24 cellular contexts compared by ENCODE assay signal in genomic region chr15:55297315-55297714, GRCh38. TPM values are rescaled to one million over a fixed set of nuclear protein-coding genes. Genes with fewer than 3 reads are reported as not detected.
A peak's percentile ranks its signal among the peaks of the same experiment; 100 is the strongest.
DNase-seq lines count a peak whose midpoint lies in the region; ATAC-seq, FAIRE-seq and TF ChIP-seq lines count a peak whose summit lies in the region.
"Had no signal": no experiment of that assay in that cellular context is flagged by ENCODE, and none has a peak within 500 bp of the region (broad histone marks: within the 10 kb centered on the region; RNA-seq: fewer than 3 reads in every experiment).

No MANE protein-coding gene starts in this region.

- no peak overlapping the region for H3K4me2 ChIP-seq in A549
- H3K4me2 ChIP-seq: BLaER1 had no signal

- CTCF ChIA-PET in A549 (lab: Yijun Ruan, JAX): interaction anchor here (0.8 to 2.6 kb wide), 3 partner anchors 9 to 81 kb away, joined by 3 to 8 read pairs (median 6); no protein-coding TSS in a partner anchor

- H3K27ac ChIP-seq in A549 (no peak overlapping the region), heart right ventricle (no peak overlapping the region)
- H3K27ac ChIP-seq: 22Rv1, BLaER1 had no signal

- no peak for FAIRE-seq in A549 (lab: Jason Lieb, UNC)
- FAIRE-seq: GM12891, GM19239 had no signal

- H3K4me1 ChIP-seq in A549 (no peaks in the 10 kb centered on the region), heart right ventricle (no peaks in the 10 kb centered on the region)
- H3K4me1 ChIP-seq: BE2C, BLaER1 had no signal

- POLR2A ChIA-PET in A549 (lab: Yijun Ruan, JAX): no interaction called here

- peak; percentile 36 to 39; a peak in 2 of 6 replicates for ATAC-seq in A549
- ATAC-seq in heart right ventricle: no peak

- H3K4me3 ChIP-seq in A549 (no peak overlapping the region), heart right ventricle (no peak overlapping the region)
- H3K4me3 ChIP-seq: BLaER1 had no signal

- TF ChIP-seq RAD21 in A549 (conservative IDR thresholded peaks at IDR 0.05 in 1 of 2, IDR thresholded peaks at IDR 0.05 in 1 of 2): no peak

- H3K36me3 ChIP-seq in heart right ventricle: no peaks in the 10 kb centered on the region
- H3K36me3 ChIP-seq: BE2C, BLaER1 had no signal

- H3K9me3 ChIP-seq in A549 (no peaks in the 10 kb centered on the region), heart right ventricle (no peaks in the 10 kb centered on the region)
- H3K9me3 ChIP-seq: BE2C had no signal

- no peaks in the 10 kb centered on the region for H3K27me3 ChIP-seq in heart right ventricle
- H3K27me3 ChIP-seq: BE2C, BLaER1 had no signal

- DNase-seq in NCI-H345 (lab: John Stamatoyannopoulos, UW) (peak; percentile 12), NCI-H345 treated with DMSO at 0.1 percent for 48 hours (lab: John Stamatoyannopoulos, UW; ENCODE audit: unreplicated experiment) (no peak), A549 (ENCODE audit: low read depth in 1 of 2, low spot score in 1 of 2) (no peak), erythroblast (lab: John Stamatoyannopoulos, UW) (peak; percentile 46 to 76), GM03348 (ENCODE audit: low spot score) (no peak), heart right ventricle (no peak)
- DNase-seq: ACHN; BE2C; C1 segment of cervical spinal cord; CD4-positive, alpha-beta memory T cell; CD4-positive, CD25-positive, alpha-beta regulatory T cell; CD8-positive, alpha-beta memory T cell; COR-L47; DMS 273 treated with DMSO at 0.1 percent for 48 hours; DMS153; DMS53; DMS79; DND-41; EL; GDM1 had no signal

- TF ChIP-seq EP300 in A549 (IDR thresholded peaks at IDR 0.05): no peak

- TF ChIP-seq CTCF in A549 (IDR thresholded peaks at IDR 0.05) (no peak), heart right ventricle (IDR thresholded peaks at IDR 0.05) (no peak)

- intact Hi-C loops in heart right ventricle (cut with DNase I): no loop called here

- TF ChIP-seq POLR2A in A549 (IDR thresholded peaks at IDR 0.05; ENCODE audit: low read length) (no peak), erythroblast (IDR thresholded peaks at IDR 0.05; ENCODE audit: low read length) (no peak)

TF ChIP-seq in A549, 52 proteins besides CTCF, POLR2A, EP300 and RAD21:
- TF ChIP-seq MYC (IDR thresholded peaks at IDR 0.05; ENCODE audit: borderline replicate concordance, low read length): no peak
- TF ChIP-seq HOXB13 (CRISPR knock-in tag; IDR thresholded peaks at IDR 0.05; ENCODE audit: low read depth): no peak
- TF ChIP-seq HOXA7 (CRISPR knock-in tag; IDR thresholded peaks at IDR 0.05): no peak

RNA-seq across cellular contexts. Expression of gene RAB27A, which starts 7.7 kb away (rescaled TPM):
- 13.8 and 17.0 TPM in 2 replicates for polyA plus RNA-seq in A549 (2011; rRNA removed)
- polyA plus RNA-seq in A549 (2012; cell fraction: cytosol; rRNA removed): 4.6 and 4.8 TPM in 2 replicates
- 1.5 and 2.5 TPM in 2 replicates for polyA plus RNA-seq in A549 (2012; cell fraction: nucleus; rRNA removed)
- polyA plus RNA-seq in A549 (2017; fragmentation: RNase III; extraction: RNeasy Plus Mini Kit Qiagen cat#74134 plus additional on column Dnase treatment): 7.8 to 10.0 TPM (median 8.1 TPM) in 3 replicates
- polyA minus RNA-seq in A549 (2011; rRNA and poly(A)+ RNA removed): 4.4 and 4.8 TPM in 2 replicates
- total RNA-seq in heart right ventricle: 10 to 100 TPM in 2 of 10 donors, 1 to 10 TPM in 8; 3.0 to 13.9 (median 4.3) TPM
- polyA plus RNA-seq in heart right ventricle: 1 to 10 TPM; 3.0 to 6.3 TPM

RNA-seq across cellular contexts. Expression of gene PIGBOS1, which starts 21.6 kb away (rescaled TPM):
- polyA plus RNA-seq in A549 (2011; rRNA removed) (26.5 and 42.3 TPM in 2 replicates), A549 (2017; fragmentation: RNase III; extraction: RNeasy Plus Mini Kit Qiagen cat#74134 plus additional on column Dnase treatment) (32.5 to 34.2 TPM (median 33.5 TPM) in 3 replicates), heart right ventricle (10 to 100 TPM; 17.7 to 20.5 TPM)
- 21.4 and 27.7 TPM in 2 replicates for polyA plus RNA-seq in A549 (2012; cell fraction: cytosol; rRNA removed)
- polyA plus RNA-seq in A549 (2012; cell fraction: nucleus; rRNA removed): 5.0 and 9.9 TPM in 2 replicates
- polyA minus RNA-seq in A549 (2011; rRNA and poly(A)+ RNA removed): 2.9 and 5.1 TPM in 2 replicates
- 1 to 10 TPM; 3.3 to 8.7 (median 7.4) TPM for total RNA-seq in heart right ventricle

RNA-seq across cellular contexts. Expression of gene PIGB, which starts 21.7 kb away (rescaled TPM):
- polyA plus RNA-seq in A549 (2011; rRNA removed): 43.3 and 43.4 TPM in 2 replicates
- polyA plus RNA-seq in A549 (2012; cell fraction: cytosol; rRNA removed): 6.6 and 7.9 TPM in 2 replicates
- polyA plus RNA-seq in A549 (2012; cell fraction: nucleus; rRNA removed): 7.9 and 14.3 TPM in 2 replicates
- polyA plus RNA-seq in A549 (2017; fragmentation: RNase III; extraction: RNeasy Plus Mini Kit Qiagen cat#74134 plus additional on column Dnase treatment): 17.6 to 21.5 TPM (median 19.8 TPM) in 3 replicates
- polyA minus RNA-seq in A549 (2011; rRNA and poly(A)+ RNA removed): 19.5 and 20.6 TPM in 2 replicates
- 1 to 10 TPM; 1.4 to 4.3 (median 3.1) TPM for total RNA-seq in heart right ventricle
- polyA plus RNA-seq in heart right ventricle: 1 to 10 TPM; 2.7 to 9.9 TPM

Comparison
In these comparisons a context has a peak if more than half of its experiments do, and no peak if none do; other contexts are left out.
1. DNase-seq: peak in NCI-H345 (single experiment) and erythroblast (2 of 2); none in NCI-H345 treated with DMSO at 0.1 percent for 48 hours (single experiment), A549 (0 of 2), GM03348 (single experiment) and heart right ventricle (0 of 2).
2. ATAC-seq: peak in A549 (2 of 2); none in heart right ventricle (0 of 8).